ENCODE assay signal across 14 cellular contexts in the genomic region with DNA sequence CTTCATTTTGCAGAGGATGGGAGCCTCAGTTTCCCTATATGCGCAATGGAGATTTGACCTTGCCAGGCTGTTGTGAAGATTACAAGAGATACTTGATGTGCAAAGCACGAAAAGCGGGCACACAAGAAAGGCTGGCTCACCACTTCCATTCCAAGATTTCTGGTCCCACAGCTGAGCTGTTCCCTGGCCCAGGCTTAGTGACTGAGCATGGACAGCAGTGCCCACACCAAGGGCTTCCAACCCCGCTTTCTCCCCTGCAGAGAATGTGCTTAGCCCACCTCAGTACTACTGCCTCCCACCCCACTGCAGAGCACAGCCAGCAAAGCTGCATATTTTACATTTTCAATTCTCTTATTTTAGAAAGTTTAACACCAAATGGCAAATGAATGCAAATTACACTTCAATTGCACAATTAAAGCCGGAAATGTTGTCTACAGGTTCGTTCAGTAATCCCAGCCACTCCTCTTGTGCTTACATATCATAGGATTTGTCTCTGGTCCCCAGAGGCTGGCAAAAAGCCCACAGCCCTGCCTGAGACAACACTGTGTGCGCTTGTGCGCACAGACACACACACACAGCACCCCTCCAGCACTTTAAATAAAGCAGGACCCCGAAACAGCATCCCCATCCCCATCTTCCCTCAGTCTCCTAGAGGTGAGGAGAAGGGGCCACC. TPM values are rescaled to one million over a fixed set of nuclear protein-coding genes. Genes with fewer than 3 reads are reported as not detected.
A peak's percentile ranks its signal among the peaks of the same experiment; 100 is the strongest.
DNase-seq lines count a peak whose midpoint lies in the region; FAIRE-seq and TF ChIP-seq lines count a peak whose summit lies in the region.
"Had no signal": no experiment of that assay in that cellular context is flagged by ENCODE, and none has a peak within 500 bp of the region (broad histone marks: within the 10 kb centered on the region; RNA-seq: fewer than 3 reads in every experiment).

No MANE protein-coding gene starts in this region.

- H3K9me3 ChIP-seq in Peyer's patch (no peaks in the 10 kb centered on the region), sigmoid colon (no peaks in the 10 kb centered on the region)
- H3K9me3 ChIP-seq: pancreas had no signal

- no peak for FAIRE-seq in HTR-8/SVneo (lab: Jason Lieb, UNC)
- FAIRE-seq: GM12892, pancreas had no signal

- TF ChIP-seq CTCF in Peyer's patch (IDR thresholded peaks at IDR 0.05) (no peak), fibroblast of villous mesenchyme (IDR thresholded peaks at IDR 0.05; ENCODE audit: insufficient read depth, low read depth, low read length) (no peak), sigmoid colon (IDR thresholded peaks at IDR 0.05) (no peak)

- intact Hi-C loops in sigmoid colon (cut with DNase I), result loop anchor here (10.0 kb wide), 2 partner anchors 224 to 1004 kb away; a partner anchor contains a TSS

- H3K4me3 ChIP-seq in Peyer's patch (no peak overlapping the region), fibroblast of villous mesenchyme (ENCODE audit: low read depth, low read length) (no peak overlapping the region), sigmoid colon (no peak overlapping the region)
- H3K4me3 ChIP-seq: pancreas had no signal

- TF ChIP-seq POLR2A in Peyer's patch (IDR thresholded peaks at IDR 0.05), result no peak
- no peak for TF ChIP-seq POLR2A in sigmoid colon (IDR thresholded peaks at IDR 0.05)

- DNase-seq in DMS153 treated with DMSO at 0.1 percent for 48 hours (lab: John Stamatoyannopoulos, UW; ENCODE audit: unreplicated experiment) (peak; percentile 55), Peyer's patch (no peak), fibroblast of villous mesenchyme (ENCODE audit: low read depth) (peak; percentile 57), sigmoid colon (no peak), HTR-8/SVneo (ENCODE audit: insufficient read length, low spot score) (no peak), foreskin melanocyte (no peak), HK-2 (ENCODE audit: unreplicated experiment) (no peak)
- DNase-seq in activated CD8-positive, alpha-beta memory T cell treated with anti-CD3 and anti-CD28 coated beads, Interleukin-2, amount 50 U/mL, for 48 hours, result no peak
- DNase-seq: activated CD4-positive, alpha-beta T cell treated with anti-CD3 and anti-CD28 coated beads for 48 hours; DMS 273 treated with DMSO at 0.1 percent for 48 hours; NCI-H1694; stimulated activated CD4-positive, alpha-beta T cell treated with anti-CD3 and anti-CD28 coated beads, Interleukin-4, amount 100 ng/mL, for 1 hour had no signal

- H3K27ac ChIP-seq in Peyer's patch, result peak overlapping the region; percentile 62 to 85 (median 74)
- peak overlapping the region; percentile 67 to 77 (median 70) for H3K27ac ChIP-seq in sigmoid colon

- H3K36me3 ChIP-seq in Peyer's patch (peaks cover 0 to 7% (median 0%) of the 10 kb centered on the region in 3 donors), sigmoid colon (peaks cover 0 to 8% (median 0%) of the 10 kb centered on the region in 4 donors)
- H3K36me3 ChIP-seq: pancreas had no signal

- H3K4me1 ChIP-seq in Peyer's patch (peaks cover 0 to 60% (median 20%) of the 10 kb centered on the region in 4 donors), sigmoid colon (peaks cover 0 to 72% (median 64%) of the 10 kb centered on the region in 4 donors)

- TF ChIP-seq EP300 in sigmoid colon (IDR thresholded peaks at IDR 0.05), result no peak

- H3K27me3 ChIP-seq in Peyer's patch (no peaks in the 10 kb centered on the region), sigmoid colon (no peaks in the 10 kb centered on the region)
- H3K27me3 ChIP-seq: pancreas had no signal

- 53 to 77% methylated on average over 9 of the region's 9 CpGs for WGBS in sigmoid colon, 2 donors

RNA-seq across cellular contexts. Expression of a gene that starts 51.8 kb away (rescaled TPM):
- total RNA-seq in Peyer's patch (100 to 1,000 TPM in 1 of 4 donors, 10 to 100 TPM in 3; 44.0 to 106 (median 64.5) TPM), fibroblast of villous mesenchyme (37.1 and 55.4 TPM in 2 replicates), sigmoid colon (10 to 100 TPM; 18.4 to 36.0 (median 21.2) TPM)
- polyA plus RNA-seq in sigmoid colon, result 10 to 100 TPM; 16.8 to 36.2 (median 22.9) TPM

Comparison
In these comparisons a context has a peak if more than half of its experiments do, and no peak if none do; other contexts are left out.
1. DNase-seq: peak in DMS153 treated with DMSO at 0.1 percent for 48 hours (single experiment) and fibroblast of villous mesenchyme (single experiment); none in Peyer's patch (0 of 3), sigmoid colon (single experiment), HTR-8/SVneo (single experiment), activated CD8-positive, alpha-beta memory T cell treated with anti-CD3 and anti-CD28 coated beads, Interleukin-2, amount 50 U/mL, for 48 hours (single experiment), foreskin melanocyte (single experiment) and HK-2 (single experiment).